Comparison of ENCODE assay signal across 1 cellular context in genomic region chr3:9899289-9899791, GRCh38.
TF ChIP-seq lines count a peak whose summit lies in the region.

No MANE protein-coding gene starts in this region.

TF ChIP-seq in K562, 482 proteins besides CTCF, POLR2A, EP300 and RAD21 (continued from another document and continues in another):
- TF ChIP-seq CBX8 (IDR thresholded peaks at IDR 0.05; ENCODE audit: borderline replicate concordance, extremely low read depth, low read depth, low read length, poor library complexity, severe bottlenecking) (no peak), GTF3C2 (IDR thresholded peaks at IDR 0.05; ENCODE audit: borderline replicate concordance, extremely low read depth, insufficient read length) (no peak), ZNF785 (CRISPR knock-in tag; IDR thresholded peaks at IDR 0.05) (no peak), ZNF133 (CRISPR knock-in tag; IDR thresholded peaks at IDR 0.05) (no peak), CEBPZ (IDR thresholded peaks at IDR 0.05; ENCODE audit: borderline replicate concordance, low read depth, low read length) (no peak), CLOCK (CRISPR knock-in tag; IDR thresholded peaks at IDR 0.05; ENCODE audit: borderline replicate concordance) (no peak), ATF7 (IDR thresholded peaks at IDR 0.05) (no peak), E2F8 (IDR thresholded peaks at IDR 0.05; ENCODE audit: low read depth, partially characterized antibody) (peak; percentile 25), HDGF (IDR thresholded peaks at IDR 0.05) (peak; percentile 89), HES1 (IDR thresholded peaks at IDR 0.05; ENCODE audit: low read depth) (0 out of 2 replicates have a peak, but pooled peaks have one; percentile 54), GATA2 (CRISPR knock-in tag; IDR thresholded peaks at IDR 0.05) (peak; percentile 57), TSC22D4 (tag; IDR thresholded peaks at IDR 0.05) (peak; percentile 41; the same call in 1 of the 2 replicates), HINFP (tag; conservative IDR thresholded peaks at IDR 0.05; ENCODE audit: low read depth) (0 out of 2 replicates have a peak, but pooled peaks have one; percentile 8), ZNF512 (tag; IDR thresholded peaks at IDR 0.05) (peak; percentile 98), UBTF (IDR thresholded peaks at IDR 0.05; ENCODE audit: borderline replicate concordance in 1 of 2, low read depth in 2 of 2, low read length in 2 of 2) (no peak), KDM1A (IDR thresholded peaks at IDR 0.05) (peak in 1 of 2 experiments; percentile 34; a peak in 1 of 4 replicates), KHSRP (IDR thresholded peaks at IDR 0.05) (0 out of 2 replicates have a peak, but pooled peaks have one; percentile 32), E2F4 (CRISPR knock-in tag; IDR thresholded peaks at IDR 0.05; ENCODE audit: low read depth) (no peak), NFRKB (IDR thresholded peaks at IDR 0.05; ENCODE audit: low read depth) (no peak), ELK1 (CRISPR knock-in tag; IDR thresholded peaks at IDR 0.05) (no peak), ZNF717 (CRISPR knock-in tag; IDR thresholded peaks at IDR 0.05) (no peak), MYBL2 (IDR thresholded peaks at IDR 0.05; ENCODE audit: low read depth) (peak; percentile 34; the same call in 1 of the 2 replicates), MYBL2 (CRISPR knock-in tag; IDR thresholded peaks at IDR 0.05; ENCODE audit: borderline replicate concordance) (no peak), SMC3 (conservative IDR thresholded peaks at IDR 0.05; ENCODE audit: insufficient read depth, low read depth, low read length) (no peak), IRF2 (CRISPR knock-in tag; IDR thresholded peaks at IDR 0.05) (no peak), TOE1 (IDR thresholded peaks at IDR 0.05; ENCODE audit: borderline replicate concordance) (peak; percentile 45; the same call in 1 of the 2 replicates), TOE1 (CRISPR knock-in tag; IDR thresholded peaks at IDR 0.05; ENCODE audit: borderline replicate concordance, low read depth) (no peak), DMBX1 (CRISPR knock-in tag; IDR thresholded peaks at IDR 0.05; ENCODE audit: borderline replicate concordance) (no peak), ZNF584 (CRISPR knock-in tag; IDR thresholded peaks at IDR 0.05; ENCODE audit: low read depth) (no peak), ZBTB26 (CRISPR knock-in tag; IDR thresholded peaks at IDR 0.05) (0 out of 2 replicates have a peak, but pooled peaks have one; percentile 81), GATAD2A (IDR thresholded peaks at IDR 0.05) (no peak; the same call in 1 of the 2 replicates)
